In the genomic region with DNA sequence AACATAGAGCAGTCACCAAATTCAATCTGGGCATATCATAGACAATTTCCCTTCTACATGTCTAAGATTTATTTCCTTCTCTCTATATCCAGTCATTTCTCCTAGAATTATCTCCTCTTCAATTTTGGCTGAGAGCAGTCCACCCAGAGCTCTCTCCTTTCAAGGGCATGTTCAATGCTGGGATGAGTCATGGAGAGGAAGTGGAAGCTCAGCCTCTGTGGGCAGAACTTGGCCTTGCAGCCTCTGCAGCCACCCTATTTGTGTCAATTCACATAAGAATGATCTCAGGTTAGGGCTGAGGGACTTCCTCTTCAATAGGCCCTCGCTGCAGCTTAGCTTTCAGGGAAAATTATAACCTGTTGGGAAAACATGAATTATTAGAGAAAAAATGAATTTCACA, we compare ENCODE assay signal across 16 cellular contexts.
DNase-seq lines count a peak whose midpoint lies in the region; ATAC-seq and TF ChIP-seq lines count a peak whose summit lies in the region.
"Had no signal": no experiment of that assay in that cellular context is flagged by ENCODE, and none has a peak within 500 bp of the region (broad histone marks: within the 10 kb centered on the region; RNA-seq: fewer than 3 reads in every experiment).

No MANE protein-coding gene starts in this region.

- no peak for TF ChIP-seq EP300 in tibial nerve (IDR thresholded peaks at IDR 0.05)

- 54 to 76% methylated on average over 1 of the region's 1 CpG for WGBS in tibial nerve, 2 donors

- DNase-seq in Caki2 (ENCODE audit: low read depth) (peak; percentile 29), M059J (ENCODE audit: low read depth) (peak; percentile 23), SW480 (ENCODE audit: low spot score) (peak; percentile 73), iPS-NIHi11 (ENCODE audit: low spot score) (peak; percentile 24), NCI-H1436 treated with DMSO at 0.1 percent for 48 hours (lab: John Stamatoyannopoulos, UW) (no peak), tibial nerve (ENCODE audit: low spot score in 2 of 2) (no peak)
- DNase-seq: activated CD4-positive, CD25-positive, alpha-beta regulatory T cell; activated T-cell treated with anti-CD3 and anti-CD28 coated beads, Interleukin-2, amount 50 U/mL, for 1 hour; aorta; effector CD8-positive, alpha-beta T cell; MM.1S; NCI-H446 treated with DMSO at 0.1 percent for 48 hours had no signal

- no peak overlapping the region for H3K27ac ChIP-seq in tibial nerve
- H3K27ac ChIP-seq: vagina had no signal

- no peaks in the 10 kb centered on the region for H3K36me3 ChIP-seq in tibial nerve
- H3K36me3 ChIP-seq: vagina had no signal

- in situ Hi-C loops in Caki2 (cut with HindIII; ENCODE audit: low pct_unique_long_range_greater_than_20kb, low sequenced_read_pairs) = no loop called here

- ATAC-seq in HG02852 (IDR thresholded peaks at IDR 0.05; ENCODE audit: unreplicated experiment) (no peak), GM18505 (IDR thresholded peaks at IDR 0.05; ENCODE audit: unreplicated experiment) (no peak)

- H3K9me3 ChIP-seq in tibial nerve = no peaks in the 10 kb centered on the region
- H3K9me3 ChIP-seq: vagina had no signal

- H3K27me3 ChIP-seq in tibial nerve = no peaks in the 10 kb centered on the region
- H3K27me3 ChIP-seq: vagina had no signal

- no peak overlapping the region for H3K4me3 ChIP-seq in tibial nerve
- H3K4me3 ChIP-seq: lung, vagina had no signal

- TF ChIP-seq POLR2A in GM18505 (IDR thresholded peaks at IDR 0.05; ENCODE audit: borderline replicate concordance, extremely low read depth, insufficient read depth, insufficient read length) (no peak), tibial nerve (IDR thresholded peaks at IDR 0.05) (no peak)

- H3K4me1 ChIP-seq in tibial nerve = no peaks in the 10 kb centered on the region
- H3K4me1 ChIP-seq: vagina had no signal

- no peak for TF ChIP-seq CTCF in tibial nerve (IDR thresholded peaks at IDR 0.05)

Comparison
In these comparisons a context has a peak if more than half of its experiments do, and no peak if none do; other contexts are left out.
1. DNase-seq: peak in Caki2 (single experiment), M059J (single experiment), SW480 (single experiment) and iPS-NIHi11 (single experiment); none in NCI-H1436 treated with DMSO at 0.1 percent for 48 hours (single experiment) and tibial nerve (0 of 2).